In the genomic region with DNA sequence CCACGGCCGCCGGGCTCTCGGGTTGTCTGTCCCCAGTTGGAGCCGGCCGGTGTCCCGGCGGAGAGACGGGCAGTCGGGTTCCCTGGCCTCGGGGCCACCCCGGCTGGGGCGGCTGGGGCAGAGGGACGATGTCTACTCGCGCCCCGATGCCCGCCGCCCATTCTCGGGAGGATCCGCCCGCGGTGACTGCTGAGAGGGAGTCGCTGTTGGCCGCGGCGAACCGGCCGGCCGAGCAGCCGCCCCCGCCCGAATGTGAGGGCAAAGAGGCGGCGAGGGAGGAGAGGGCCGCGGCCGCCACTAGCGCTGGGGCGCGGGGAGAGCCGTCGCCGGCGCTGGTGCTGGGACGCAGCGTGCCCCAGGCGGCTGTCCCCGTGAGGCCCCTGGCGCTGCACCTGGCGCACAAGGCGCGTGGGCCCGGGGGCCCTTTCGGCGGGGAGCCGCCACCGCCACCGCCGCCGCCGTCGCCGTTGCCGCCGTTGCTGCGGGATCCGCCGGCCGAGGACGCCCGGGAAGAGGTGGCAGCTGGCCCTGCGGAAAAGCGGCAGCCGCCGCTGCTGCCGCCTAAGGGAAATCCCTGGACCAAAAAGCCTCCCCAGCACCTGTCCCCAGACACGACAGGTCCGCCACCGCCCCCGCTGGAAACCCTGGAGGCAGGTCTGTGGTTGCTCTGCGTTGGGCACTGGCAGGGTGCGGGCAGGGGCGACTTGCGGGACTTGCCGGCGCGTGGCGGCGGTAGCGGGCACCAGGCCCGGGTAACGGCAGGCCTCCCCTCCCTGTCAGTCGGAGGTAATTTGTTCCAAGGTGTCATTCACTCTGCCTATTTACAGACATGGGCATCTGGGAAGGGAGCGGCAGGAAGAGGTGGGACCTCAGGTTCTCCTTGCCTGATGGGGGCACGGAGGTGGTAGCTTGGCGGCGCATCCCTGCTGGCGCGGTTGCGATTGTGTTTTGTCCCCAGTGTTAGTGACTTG, we compare ENCODE assay signal across 8 cellular contexts. TPM values are rescaled to one million over a fixed set of nuclear protein-coding genes. Genes with fewer than 3 reads are reported as not detected.
DNase-seq lines count a peak whose midpoint lies in the region; ATAC-seq and TF ChIP-seq lines count a peak whose summit lies in the region.

No MANE protein-coding gene starts in this region.

- ATAC-seq in GM18861 (IDR thresholded peaks at IDR 0.05; ENCODE audit: unreplicated experiment) (peak; percentile 24), HG03064 (IDR thresholded peaks at IDR 0.05; ENCODE audit: low read depth, unreplicated experiment) (peak; percentile 37), left lung (peak; percentile 28)

- peak overlapping the region; percentile 77 to 88 for H3K9ac ChIP-seq in colonic mucosa (ENCODE audit: low read depth in 2 of 2, low read length in 2 of 2)

- H3K27me3 ChIP-seq in colonic mucosa (no peaks in the 10 kb centered on the region), left lung (no peaks in the 10 kb centered on the region)

- DNase-seq in AG04449 (ENCODE audit: low read depth, low spot score) (no peak), NCI-H2171 (lab: John Stamatoyannopoulos, UW) (peak; percentile 60), colonic mucosa (peak; percentile 87), left lung (peak; percentile 67 to 91)
- peak; percentile 74 for DNase-seq in activated CD4-positive, alpha-beta T cell treated with anti-CD3 and anti-CD28 coated beads for 48 hours
- DNase-seq in stimulated activated CD4-positive, alpha-beta T cell treated with anti-CD3 and anti-CD28 coated beads, Interleukin-2, amount 100 ng/mL, for 24 hours = peak; percentile 67 to 71

- intact Hi-C loops in colonic mucosa (cut with DNase I) (loop anchor here (5.0 kb wide), 2 partner anchors 90 to 225 kb away; a partner anchor contains a TSS), left lung (cut with DNase I) (no loop called here)

- TF ChIP-seq CTCF in AG04449 (IDR thresholded peaks at IDR 0.05; ENCODE audit: insufficient read depth, low read length, missing control alignments) (no peak), colonic mucosa (IDR thresholded peaks at IDR 0.05) (no peak), left lung (IDR thresholded peaks at IDR 0.05) (no peak)

- H3K4me3 ChIP-seq in AG04449 (ENCODE audit: low read depth, low read length) (peak overlapping the region; percentile 83), colonic mucosa (peak overlapping the region; percentile 87), left lung (peak overlapping the region; percentile 72 to 78)

- H3K4me1 ChIP-seq in colonic mucosa (peaks cover 6% of the 10 kb centered on the region), left lung (peaks cover 4 to 17% of the 10 kb centered on the region in 2 donors)

- H3K9me3 ChIP-seq in colonic mucosa = no peaks in the 10 kb centered on the region
- H3K9me3 ChIP-seq in left lung = no peaks in the 10 kb centered on the region

- H3K27ac ChIP-seq in colonic mucosa (peak overlapping the region; percentile 97), left lung (peak overlapping the region; percentile 95 to 96)

- H3K36me3 ChIP-seq in colonic mucosa (no peaks in the 10 kb centered on the region), left lung (no peaks in the 10 kb centered on the region)

- CTCF ChIA-PET in AG04449 (lab: Yijun Ruan, JAX) = interaction anchor here (0.9 kb wide), 1 partner anchor 459 kb away, joined by 3 read pairs; no protein-coding TSS in a partner anchor

- POLR2A ChIA-PET in AG04449 (lab: Yijun Ruan, JAX) = interaction anchor here (0.9 to 1.1 kb wide), 4 partner anchors 97 to 751 kb away, joined by 3 to 6 read pairs (median 4); a partner anchor contains a TSS

RNA-seq across cellular contexts. Expression of a gene that starts 0.7 kb away (rescaled TPM):
- total RNA-seq in colonic mucosa = 10 to 100 TPM; 28.8 to 29.5 TPM
- 10 to 100 TPM; 16.8 to 19.5 TPM for total RNA-seq in left lung
